In genomic region chr9:97307500-97308163, GRCh38 we compare ENCODE assay signal across 11 cellular contexts. TPM values are rescaled to one million over a fixed set of nuclear protein-coding genes. Genes with fewer than 3 reads are reported as not detected.
DNase-seq lines count a peak whose midpoint lies in the region; ATAC-seq and TF ChIP-seq lines count a peak whose summit lies in the region.
"Had no signal": no experiment of that assay in that cellular context is flagged by ENCODE, and none has a peak within 500 bp of the region (broad histone marks: within the 10 kb centered on the region; RNA-seq: fewer than 3 reads in every experiment).

Gene CCDC180, plus strand, starts transcription at chr9:97307659. Its CDS starts 405 bp downstream, at chr9:97308064.

- no peaks in the 10 kb centered on the region for H3K36me3 Mint-ChIP-seq in progenitor cell of endocrine pancreas (ENCODE audit: insufficient read depth)
- no peaks in the 10 kb centered on the region for H3K36me3 Mint-ChIP-seq in activated CD4-positive, alpha-beta T cell treated with anti-CD3 and anti-CD28 coated beads, Interleukin-2, amount 10 ng/mL, durations not matched to agents 24 days and 14 days (ENCODE audit: low read depth)

- H3K27me3 ChIP-seq in body of pancreas (no peaks in the 10 kb centered on the region), hepatocyte (no peaks in the 10 kb centered on the region)

- ATAC-seq in body of pancreas (peak; percentile 36), HG02588 (IDR thresholded peaks at IDR 0.05; ENCODE audit: unreplicated experiment) (no peak)

- H3K4me3 ChIP-seq in body of pancreas (no peak within 1 kb of the TSS), hepatocyte (no peak within 1 kb of the TSS)

- H3K27ac ChIP-seq in body of pancreas (no peak within 1 kb of the TSS), hepatocyte (no peak within 1 kb of the TSS)
- H3K27ac ChIP-seq: neutrophil had no signal

- intact Hi-C loops in body of pancreas (cut with DNase I) = no loop called here
- intact Hi-C loops in activated CD4-positive, alpha-beta T cell treated with anti-CD3 and anti-CD28 coated beads, Interleukin-2, amount 10 ng/mL, durations not matched to agents 24 days and 14 days (cut with micrococcal nuclease) = no loop called here

- H3K36me3 ChIP-seq in body of pancreas (replicated peaks in 1 of 2; ENCODE audit: insufficient read depth in 1 of 2, low read depth in 2 of 2) = no peaks in the 10 kb centered on the region
- no peaks in the 10 kb centered on the region for H3K36me3 ChIP-seq in hepatocyte (replicated peaks; ENCODE audit: insufficient read depth, low read depth)
- H3K36me3 ChIP-seq: neutrophil had no signal

- no peak within 1 kb of the TSS for H3K27ac Mint-ChIP-seq in progenitor cell of endocrine pancreas
- H3K27ac Mint-ChIP-seq in activated CD4-positive, alpha-beta T cell treated with anti-CD3 and anti-CD28 coated beads, Interleukin-2, amount 10 ng/mL, durations not matched to agents 24 days and 14 days = no peak within 1 kb of the TSS
- H3K27ac Mint-ChIP-seq: CD14-positive monocyte had no signal

- H3K27me3 Mint-ChIP-seq in progenitor cell of endocrine pancreas = no peaks in the 10 kb centered on the region
- peaks cover 2% of the 10 kb centered on the region for H3K27me3 Mint-ChIP-seq in activated CD4-positive, alpha-beta T cell treated with anti-CD3 and anti-CD28 coated beads, Interleukin-2, amount 10 ng/mL, durations not matched to agents 24 days and 14 days

- H4K20me1 ChIP-seq in hepatocyte (ENCODE audit: insufficient read depth, poor library complexity, severe bottlenecking) = no peaks in the 10 kb centered on the region

- peaks cover 5% of the 10 kb centered on the region for H3K9me3 Mint-ChIP-seq in progenitor cell of endocrine pancreas (ENCODE audit: low read depth)
- H3K9me3 Mint-ChIP-seq in activated CD4-positive, alpha-beta T cell treated with anti-CD3 and anti-CD28 coated beads, Interleukin-2, amount 10 ng/mL, durations not matched to agents 24 days and 14 days = peaks cover 3% of the 10 kb centered on the region

- H3K79me2 ChIP-seq in hepatocyte = no peaks in the 10 kb centered on the region

- TF ChIP-seq POLR2A in body of pancreas (IDR thresholded peaks at IDR 0.05) = no peak

- WGBS in body of pancreas, 2 donors = 39 to 50% methylated on average over 27 to 42 of the region's 42 CpGs
- 94% methylated on average over 39 of the region's 42 CpGs for WGBS in hepatocyte (ENCODE audit: low lambda C conversion rate, missing lambda C conversion rate)

- H3K4me1 ChIP-seq in body of pancreas (peaks cover 10% of the 10 kb centered on the region), hepatocyte (ENCODE audit: insufficient read depth) (no peaks in the 10 kb centered on the region)

- H3K4me1 Mint-ChIP-seq in progenitor cell of endocrine pancreas (ENCODE audit: low read depth) = no peaks in the 10 kb centered on the region
- H3K4me1 Mint-ChIP-seq in activated CD4-positive, alpha-beta T cell treated with anti-CD3 and anti-CD28 coated beads, Interleukin-2, amount 10 ng/mL, durations not matched to agents 24 days and 14 days = no peaks in the 10 kb centered on the region
- H3K4me1 Mint-ChIP-seq: CD14-positive monocyte had no signal

- TF ChIP-seq CTCF in body of pancreas (IDR thresholded peaks at IDR 0.05) = no peak
- no peak for TF ChIP-seq CTCF in hepatocyte (IDR thresholded peaks at IDR 0.05; ENCODE audit: poor library complexity)
- no peak for TF ChIP-seq CTCF in progenitor cell of endocrine pancreas (IDR thresholded peaks at IDR 0.05; ENCODE audit: unreplicated experiment)

- DNase-seq in Daoy (ENCODE audit: low read depth) = peak; percentile 50
- DNase-seq in body of pancreas = peak in 2 of 4 donors; percentile 24 to 33
- DNase-seq in hepatocyte (ENCODE audit: low spot score) = no peak
- no peak for DNase-seq in progenitor cell of endocrine pancreas (ENCODE audit: low spot score, unreplicated experiment)
- DNase-seq in middle frontal gyrus (ENCODE audit: extremely low spot score, low spot score) = no peak
- no peak for DNase-seq in HT-29 (ENCODE audit: low spot score)
- no peak for DNase-seq in activated CD4-positive, alpha-beta T cell treated with anti-CD3 and anti-CD28 coated beads, Interleukin-2, amount 10 ng/mL, durations not matched to agents 24 days and 14 days
- DNase-seq: T-helper 1 cell had no signal

- H3K4me3 Mint-ChIP-seq in progenitor cell of endocrine pancreas (ENCODE audit: low read depth) = no peak within 1 kb of the TSS
- no peak within 1 kb of the TSS for H3K4me3 Mint-ChIP-seq in activated CD4-positive, alpha-beta T cell treated with anti-CD3 and anti-CD28 coated beads, Interleukin-2, amount 10 ng/mL, durations not matched to agents 24 days and 14 days

- H3K9me2 ChIP-seq in hepatocyte (replicated peaks; ENCODE audit: insufficient read depth) = no peaks in the 10 kb centered on the region

- H3K9me3 ChIP-seq in body of pancreas (no peaks in the 10 kb centered on the region), hepatocyte (ENCODE audit: low read depth) (no peaks in the 10 kb centered on the region)
- H3K9me3 ChIP-seq: neutrophil had no signal

- peak within 1 kb of the TSS; percentile 54 for H3K4me2 ChIP-seq in hepatocyte

- no peak within 1 kb of the TSS for H2AFZ ChIP-seq in hepatocyte

RNA-seq across cellular contexts. Expression of gene CCDC180, which starts in this region (rescaled TPM):
- total RNA-seq in Daoy (2014; rRNA removed; shearing (Covaris generic)) = 1.3 and 1.9 TPM in 2 replicates
- total RNA-seq in body of pancreas (1 to 10 TPM; 5.2 to 8.2 TPM), hepatocyte (0.57 and 2.3 TPM in 2 replicates), progenitor cell of endocrine pancreas (12.5 and 12.7 TPM in 2 replicates)
- 0.83 and 1.3 TPM in 2 replicates for polyA plus RNA-seq in hepatocyte
- total RNA-seq in HT-29 (2014; rRNA removed; shearing (Covaris generic)) = 0.13 TPM in 1 of 2 replicates, not detected in the other
- 0.89 and 1.9 TPM in 2 replicates for total RNA-seq in activated CD4-positive, alpha-beta T cell treated with anti-CD3 and anti-CD28 coated beads, Interleukin-2, amount 10 ng/mL, durations not matched to agents 24 days and 14 days
